ENCODE assay signal across 11 cellular contexts in the genomic region with DNA sequence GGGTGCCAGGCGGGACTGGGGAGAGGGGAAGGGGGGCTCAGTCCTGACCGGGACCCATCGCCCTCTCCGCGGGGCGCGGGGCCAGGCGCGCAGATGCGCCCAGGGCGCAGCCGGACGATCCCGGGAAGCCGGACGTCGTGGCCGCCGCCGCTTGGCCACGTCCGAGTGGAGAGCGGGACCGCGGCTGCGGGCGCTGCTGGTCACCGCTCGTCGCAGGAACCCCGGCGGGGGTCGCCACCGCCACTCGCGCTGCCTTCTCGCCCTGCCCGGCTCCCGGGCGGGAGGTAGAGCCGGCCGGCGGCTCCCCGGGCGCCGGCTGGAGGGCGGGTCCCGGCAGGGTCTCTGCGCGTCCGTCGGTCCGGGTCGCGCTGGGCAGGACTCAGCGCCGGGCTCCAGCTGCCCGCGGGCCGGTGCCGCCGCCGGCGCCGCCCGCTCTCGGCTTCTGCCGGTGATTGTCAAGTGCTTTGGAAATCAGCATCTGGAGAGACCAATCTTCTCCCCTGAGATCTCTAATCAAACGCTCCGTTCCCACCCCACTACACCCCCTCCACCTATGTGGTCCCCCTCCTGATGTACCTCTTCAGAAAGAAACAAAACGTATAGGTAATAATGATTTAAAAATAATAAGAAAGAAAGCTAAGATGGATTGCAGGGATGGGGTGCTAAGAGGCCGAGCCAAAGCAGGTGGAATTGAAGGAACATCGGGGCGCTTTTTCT.
DNase-seq lines count a peak whose midpoint lies in the region; ATAC-seq and TF ChIP-seq lines count a peak whose summit lies in the region.
"Had no signal": no experiment of that assay in that cellular context is flagged by ENCODE, and none has a peak within 500 bp of the region (broad histone marks: within the 10 kb centered on the region; RNA-seq: fewer than 3 reads in every experiment).

No MANE protein-coding gene starts in this region.

- H3K36me3 ChIP-seq in H7 (replicated peaks; ENCODE audit: control insufficient read depth, insufficient read depth, low read length) (no peaks in the 10 kb centered on the region), WERI-Rb-1 (no peaks in the 10 kb centered on the region)
- H3K36me3 ChIP-seq: colonic mucosa, pancreas had no signal

- H3K4me3 ChIP-seq in H7 (ENCODE audit: insufficient read depth, low read depth, low read length) = peak overlapping the region; percentile 54
- peak overlapping the region; percentile 70 for H3K4me3 ChIP-seq in WERI-Rb-1 (ENCODE audit: low read depth, low read length)
- peak overlapping the region; percentile 52 for H3K4me3 ChIP-seq in iPS-11a (ENCODE audit: low read depth, low read length)
- peak overlapping the region; percentile 26 for H3K4me3 ChIP-seq in skeletal muscle cell (ENCODE audit: low read depth, low read length)
- H3K4me3 ChIP-seq: colonic mucosa, K562 had no signal

- peak; percentile 59 for DNase-seq in H7
- no peak for DNase-seq in WERI-Rb-1
- no peak for DNase-seq in skeletal muscle cell (ENCODE audit: low read depth)
- no peak for DNase-seq in NAMALWA (ENCODE audit: low spot score)
- DNase-seq: activated T-cell treated with anti-CD3 and anti-CD28 coated beads, Interleukin-2, amount 50 U/mL, for 72 hours; colonic mucosa had no signal

- H3K27me3 ChIP-seq in H7 (ENCODE audit: control insufficient read depth, insufficient read depth, low read length) (peaks cover 58% of the 10 kb centered on the region), WERI-Rb-1 (ENCODE audit: insufficient read depth, low read depth, severe bottlenecking) (peaks cover 16% of the 10 kb centered on the region)

- no peak for TF ChIP-seq CTCF in WERI-Rb-1 (IDR thresholded peaks at IDR 0.05; ENCODE audit: low read depth, low read length)

- ATAC-seq in HG03378 (IDR thresholded peaks at IDR 0.05; ENCODE audit: unreplicated experiment) (no peak), HG02938 (IDR thresholded peaks at IDR 0.05; ENCODE audit: unreplicated experiment) (no peak)
- ATAC-seq: activated T-cell treated with anti-CD3 and anti-CD28 coated beads, Interleukin-2, amount 50 U/mL, for 72 hours; K562 had no signal

- H3K27ac ChIP-seq in WERI-Rb-1 = no peak overlapping the region
- H3K27ac ChIP-seq: colonic mucosa had no signal

- H3K9me3 ChIP-seq in WERI-Rb-1 (ENCODE audit: severe bottlenecking) = no peaks in the 10 kb centered on the region
- H3K9me3 ChIP-seq: colonic mucosa, pancreas had no signal
